In genomic region chr22:46132193-46132829, GRCh38 we compare ENCODE assay signal across 6 cellular contexts. TPM values are rescaled to one million over a fixed set of nuclear protein-coding genes. Genes with fewer than 3 reads are reported as not detected.
DNase-seq lines count a peak whose midpoint lies in the region; ATAC-seq, FAIRE-seq and TF ChIP-seq lines count a peak whose summit lies in the region.
"Not testable (repeated sequence)": the region's sequence is repeated elsewhere in the genome, so short reads cannot be mapped to it uniquely, and the experiment has no call there.

No MANE protein-coding gene starts in this region.

- H2AFZ ChIP-seq in HepG2 (ENCODE audit: low read length); neuronal stem cell (ENCODE audit: low read length): not testable (repeated sequence)

- H3K18ac ChIP-seq in neuronal stem cell (ENCODE audit: low read length): not testable (repeated sequence)

- not testable (repeated sequence) for H3K36me3 ChIP-seq in BLaER1; kidney (ENCODE audit: control insufficient read depth in 1 of 2, insufficient read depth in 2 of 2, low read length in 2 of 2); HepG2 (replicated peaks in 1 of 2; ENCODE audit: control insufficient read depth in 1 of 2, insufficient read depth in 2 of 2, low read length in 2 of 2); right lobe of liver; neuronal stem cell (replicated peaks in 1 of 2; ENCODE audit: control insufficient read depth in 2 of 2, insufficient read depth in 2 of 2, low read length in 2 of 2)

- H3K4me1 ChIP-seq in BLaER1 (peaks cover 49% of the 10 kb centered on the region), kidney (ENCODE audit: control insufficient read depth in 1 of 2, insufficient read depth in 1 of 2, low read depth in 1 of 2, low read length in 2 of 2) (peaks cover 3 to 28% of the 10 kb centered on the region in 2 donors), HepG2 (ENCODE audit: insufficient read depth, low read length) (peaks cover 93% of the 10 kb centered on the region), right lobe of liver (peaks cover 0 to 67% (median 29%) of the 10 kb centered on the region in 4 donors), neuronal stem cell (ENCODE audit: control insufficient read depth in 2 of 2, insufficient read depth in 1 of 2, low read depth in 1 of 2, low read length in 2 of 2) (peaks cover 0 to 17% of the 10 kb centered on the region in 2 donors)

- H4K20me1 ChIP-seq in BLaER1; HepG2 (ENCODE audit: insufficient read depth, low read length): not testable (repeated sequence)

- H3K9me3 ChIP-seq in BLaER1; kidney (ENCODE audit: control insufficient read depth in 1 of 2, low read length in 2 of 2); HepG2 (ENCODE audit: low read length); right lobe of liver; neuronal stem cell (replicated peaks in 1 of 2; ENCODE audit: control insufficient read depth in 2 of 2, insufficient read depth in 1 of 2, low read depth in 1 of 2, low read length in 2 of 2): not testable (repeated sequence)

- H3K79me1 ChIP-seq in neuronal stem cell (ENCODE audit: low read depth, low read length): not testable (repeated sequence)

- H3K14ac ChIP-seq in neuronal stem cell (ENCODE audit: low read length): not testable (repeated sequence)

- H3K4me3 ChIP-seq in BLaER1; kidney (ENCODE audit: low read length in 2 of 2); neuronal stem cell (ENCODE audit: low read length in 2 of 2): not testable (repeated sequence)
- H3K4me3 ChIP-seq in HepG2 (replicated peaks in 1 of 3; ENCODE audit: insufficient read depth in 1 of 3, low read depth in 2 of 3, low read length in 3 of 3) (peak overlapping the region in 1 of 3 experiments; percentile 40; a peak in 1 of 6 replicates), right lobe of liver (peak overlapping the region in 2 of 3 donors; percentile 61 to 63)

- H3K79me2 ChIP-seq in HepG2 (ENCODE audit: insufficient read depth, low read length): not testable (repeated sequence)

- not testable (repeated sequence) for H3K4ac ChIP-seq in neuronal stem cell (ENCODE audit: low read length)

- not testable (repeated sequence) for H3K9ac ChIP-seq in BLaER1; kidney (ENCODE audit: low read length in 2 of 2); neuronal stem cell (ENCODE audit: low read depth, low read length, poor library complexity)
- H3K9ac ChIP-seq in HepG2 (ENCODE audit: insufficient read depth, low read depth, low read length): peak overlapping the region; percentile 3; the same call in 1 of the 2 replicates

- intact Hi-C loops in Right ventricle myocardium inferior (cut with DNase I); kidney (cut with DNase I); HepG2 (cut with micrococcal nuclease; ENCODE audit: unreplicated experiment); right lobe of liver (cut with DNase I): not testable (repeated sequence)

- not testable (repeated sequence) for H4K8ac ChIP-seq in neuronal stem cell (ENCODE audit: low read depth, low read length)

- FAIRE-seq in kidney (lab: Jason Lieb, UNC); HepG2 (lab: Jason Lieb, UNC): not testable (repeated sequence)

- H3K27me3 ChIP-seq in BLaER1; HepG2 (ENCODE audit: control insufficient read depth in 1 of 2, insufficient read depth in 2 of 2, low read length in 2 of 2); right lobe of liver: not testable (repeated sequence)
- H3K27me3 ChIP-seq in neuronal stem cell (ENCODE audit: control insufficient read depth in 3 of 3, insufficient read depth in 3 of 3, low read depth in 1 of 3, low read length in 3 of 3): peaks cover 0 to 27% (median 0%) of the 10 kb centered on the region in 3 experiments

- not testable (repeated sequence) for TF ChIP-seq POLR2A in HepG2 (IDR thresholded peaks at IDR 0.05; ENCODE audit: insufficient read depth in 1 of 2, low read depth in 2 of 2, low read length in 2 of 2); right lobe of liver (IDR thresholded peaks at IDR 0.05)

- TF ChIP-seq RAD21 in HepG2 (CRISPR knock-in tag; IDR thresholded peaks at IDR 0.05): not testable (repeated sequence)

- TF ChIP-seq EP300 in HepG2 (IDR thresholded peaks at IDR 0.05; ENCODE audit: low read depth in 2 of 2, low read length in 2 of 2); HepG2 (CRISPR knock-in tag; IDR thresholded peaks at IDR 0.05; ENCODE audit: borderline replicate concordance): not testable (repeated sequence)

- POLR2A ChIA-PET in HepG2 (lab: Yijun Ruan, JAX): interaction anchor here (1.1 to 5.6 kb wide), 8 partner anchors 9 to 204 kb away, joined by 3 to 54 read pairs (median 4); partner anchors contain the start of genes CDPF1, TRMU and TTC38

- peak overlapping the region; percentile 24 for H2BK5ac ChIP-seq in neuronal stem cell (ENCODE audit: low read length)

- not testable (repeated sequence) for H2BK15ac ChIP-seq in neuronal stem cell (ENCODE audit: low read length)

- peak overlapping the region; percentile 71 for H2AK5ac ChIP-seq in neuronal stem cell (ENCODE audit: low read depth, low read length)

- in situ Hi-C loops in HepG2 (cut with HindIII; ENCODE audit: extremely low pct_ligation_motif_present, low pct_unique_long_range_greater_than_20kb): loop anchor here (25.0 kb wide), 1 partner anchor 405 kb away; the partner anchor contains the start of gene CELSR1

- ATAC-seq in Right ventricle myocardium inferior: not testable (repeated sequence)
- ATAC-seq in HepG2: peak; percentile 46
- peak; percentile 17 to 57 (median 46) for ATAC-seq in right lobe of liver

- CTCF ChIA-PET in HepG2 (lab: Yijun Ruan, JAX; ENCODE audit: low intra/inter-chr PET ratio, low total read pairs): not testable (repeated sequence)

- H3K27ac ChIP-seq in BLaER1: peak overlapping the region; percentile 59; the same call in 1 of the 2 replicates
- H3K27ac ChIP-seq in kidney (ENCODE audit: low read depth in 2 of 2, low read length in 2 of 2); neuronal stem cell (replicated peaks; ENCODE audit: low read length): not testable (repeated sequence)
- peak overlapping the region; percentile 48 for H3K27ac ChIP-seq in HepG2 (ENCODE audit: extremely low read length, insufficient read depth, low read length)
- peak overlapping the region; percentile 77 to 89 (median 80) for H3K27ac ChIP-seq in right lobe of liver

- BruUV-seq in HepG2 (replicated peaks; lab: Mats Ljungman, UMichigan): not testable (repeated sequence)

- not testable (repeated sequence) for H3K23ac ChIP-seq in neuronal stem cell (ENCODE audit: low read depth, low read length, poor library complexity)

- H2BK120ac ChIP-seq in neuronal stem cell (ENCODE audit: low read depth, low read length): not testable (repeated sequence)

- not testable (repeated sequence) for H2BK12ac ChIP-seq in neuronal stem cell (ENCODE audit: low read length)

- 34% methylated on average over 10 of the region's 12 CpGs for WGBS in HepG2 (ENCODE audit: low lambda C conversion rate)
- 40% methylated on average over 7 of the region's 12 CpGs for WGBS in right lobe of liver (ENCODE audit: insufficient coverage, low coverage, low lambda C conversion rate, missing lambda C conversion rate)
- no CpG with 5 or more reads among the region's 12 CpGs for WGBS in neuronal stem cell (ENCODE audit: extremely low coverage in 2 of 2, insufficient read length in 2 of 2, insufficient replicate concordance in 1 of 2), 2 donors

- DNase-seq in Right ventricle myocardium inferior (ENCODE audit: missing footprints) (peak; percentile 67), kidney (peak; percentile 59), right lobe of liver (peak in 1 of 3 donors; percentile 77)
- not testable (repeated sequence) for DNase-seq in HepG2 (ENCODE audit: low spot score); neuronal stem cell (ENCODE audit: low spot score)

- not testable (repeated sequence) for TF ChIP-seq CTCF in kidney (IDR thresholded peaks at IDR 0.05; ENCODE audit: borderline replicate concordance, extremely low read depth, insufficient read depth); HepG2 (CRISPR knock-in tag; IDR thresholded peaks at IDR 0.05); right lobe of liver (IDR thresholded peaks at IDR 0.05)

- H3K4me2 ChIP-seq in BLaER1; neuronal stem cell (ENCODE audit: insufficient read depth, low read length, poor library complexity, severe bottlenecking): not testable (repeated sequence)
- H3K4me2 ChIP-seq in HepG2 (ENCODE audit: low read depth, low read length): peak overlapping the region; percentile 64

- H4K91ac ChIP-seq in neuronal stem cell (ENCODE audit: low read depth, low read length, poor library complexity): not testable (repeated sequence)

RNA-seq across cellular contexts. Expression of gene PPARA, which starts 18.0 kb away (rescaled TPM):
- total RNA-seq in Right ventricle myocardium inferior: 70.5 TPM
- 36.8 TPM for total RNA-seq in kidney
- polyA plus RNA-seq in kidney (ENCODE audit: insufficient read depth, low read depth, low replicate concordance): 15.8 TPM
- total RNA-seq in HepG2 (2016; rRNA removed; fragmentation: Illumina TruSeq; extraction: Trizol): 24.7 and 32.0 TPM in 2 replicates
- total RNA-seq in HepG2 (2016; cell fraction: cytosol; rRNA removed; fragmentation: Illumina TruSeq; extraction: Trizol; ENCODE audit: low read depth): 25.2 and 27.4 TPM in 2 replicates
- total RNA-seq in HepG2 (2016; cell fraction: insoluble cytoplasmic fraction; rRNA removed; fragmentation: Illumina TruSeq; extraction: Trizol): 25.2 and 26.2 TPM in 2 replicates
- 42.1 and 44.8 TPM in 2 replicates for total RNA-seq in HepG2 (2016; cell fraction: membrane; rRNA removed; fragmentation: Illumina TruSeq; extraction: Trizol)
- 16.8 and 21.1 TPM in 2 replicates for total RNA-seq in HepG2 (2016; cell fraction: nucleus; rRNA removed; fragmentation: Illumina TruSeq; extraction: Trizol)
- polyA plus RNA-seq in HepG2 (2011; rRNA removed): 16.6 and 18.2 TPM in 2 replicates
- polyA plus RNA-seq in HepG2 (2011; cell fraction: cytosol; rRNA removed): 14.0 and 14.5 TPM in 2 replicates
- 11.7 and 12.6 TPM in 2 replicates for polyA plus RNA-seq in HepG2 (2011; cell fraction: nucleus; rRNA removed)
- 20.9 and 22.5 TPM in 2 replicates for polyA plus RNA-seq in HepG2 (2012)
- polyA plus RNA-seq in HepG2 (2016; cell fraction: cytosol; fragmentation: Illumina TruSeq; extraction: Trizol; ENCODE audit: low read depth): 26.1 and 26.5 TPM in 2 replicates
- 15.3 and 15.6 TPM in 2 replicates for polyA plus RNA-seq in HepG2 (2016; cell fraction: insoluble cytoplasmic fraction; fragmentation: Illumina TruSeq; extraction: Trizol; ENCODE audit: low read depth)
- polyA plus RNA-seq in HepG2 (2016; cell fraction: membrane; fragmentation: Illumina TruSeq; extraction: Trizol; ENCODE audit: low read depth): 29.1 and 30.3 TPM in 2 replicates
- polyA plus RNA-seq in HepG2 (2016; cell fraction: nucleus; fragmentation: Illumina TruSeq; extraction: Trizol; ENCODE audit: insufficient read depth, low read depth): 21.2 and 21.4 TPM in 2 replicates
- 7.8 and 47.2 TPM in 2 replicates for polyA minus RNA-seq in HepG2 (2011; rRNA and poly(A)+ RNA removed; ENCODE audit: low replicate concordance)
- 23.7 and 30.1 TPM in 2 replicates for polyA minus RNA-seq in HepG2 (2011; cell fraction: cytosol; rRNA and poly(A)+ RNA removed)
- 30.8 and 34.2 TPM in 2 replicates for polyA minus RNA-seq in HepG2 (2011; cell fraction: nucleus; rRNA and poly(A)+ RNA removed)
- 100 to 1,000 TPM in 3 of 6 experiments, 10 to 100 TPM in 3; 64.4 to 152 (median 95.1) TPM for total RNA-seq in right lobe of liver
- 4.4 TPM for polyA plus RNA-seq in neuronal stem cell (2013, experiment 1 of 2)
- 4.3 TPM for polyA plus RNA-seq in neuronal stem cell (2013, experiment 2 of 2)
